9 cellular contexts compared by ENCODE assay signal in genomic region chr16:8850279-8850885, GRCh38. TPM values are rescaled to one million over a fixed set of nuclear protein-coding genes. Genes with fewer than 3 reads are reported as not detected.
A peak's percentile ranks its signal among the peaks of the same experiment; 100 is the strongest.
DNase-seq lines count a peak whose midpoint lies in the region; ATAC-seq and TF ChIP-seq lines count a peak whose summit lies in the region.
"Had no signal": no experiment of that assay in that cellular context is flagged by ENCODE, and none has a peak within 500 bp of the region (broad histone marks: within the 10 kb centered on the region; RNA-seq: fewer than 3 reads in every experiment).

No MANE protein-coding gene starts in this region.

- WGBS in esophagus, 2 donors = 30 to 48% methylated on average over 11 of the region's 11 CpGs
- WGBS in psoas muscle, 3 donors = 52 to 54% (median 54%) methylated on average over 11 of the region's 11 CpGs

- peak; percentile 81 for ATAC-seq in RWPE2 (ENCODE audit: low read depth)
- ATAC-seq in psoas muscle = peak; percentile 52 to 69 (median 60)

- in situ Hi-C loops in GM13976 (cut with MboI; ENCODE audit: low sequenced_read_pairs, unreplicated experiment) = no loop called here

- H3K4me3 ChIP-seq in RWPE2 (ENCODE audit: severe bottlenecking) (no peak overlapping the region), esophagus (ENCODE audit: low read depth in 1 of 2, low read length in 2 of 2) (no peak overlapping the region), psoas muscle (no peak overlapping the region)

- H3K27ac ChIP-seq in RWPE2 (ENCODE audit: poor library complexity, severe bottlenecking) (peak overlapping the region; percentile 98), esophagus (ENCODE audit: low read depth in 2 of 2, low read length in 1 of 2) (peak overlapping the region; percentile 44 to 84), psoas muscle (peak overlapping the region; percentile 30)

- DNase-seq in GM13976 (ENCODE audit: low spot score) (peak; percentile 34), RWPE2 (ENCODE audit: low spot score) (peak; percentile 91), psoas muscle (peak; percentile 65 to 78), DMS114 treated with DMSO at 0.1 percent for 48 hours (lab: John Stamatoyannopoulos, UW; ENCODE audit: unreplicated experiment) (no peak), NCI-H128 (lab: John Stamatoyannopoulos, UW; ENCODE audit: unreplicated experiment) (no peak)
- DNase-seq in stimulated activated naive CD4-positive, alpha-beta T cell treated with Interleukin-2 at 50 U/mL for 16 hours (lab: John Stamatoyannopoulos, UW) = no peak
- no peak for DNase-seq in NK-92 treated with Interleukin-12 subunit alpha and Interleukin-12 subunit beta, amount 100 ng/mL, for 24 hours (lab: John Stamatoyannopoulos, UW)

- H3K27me3 ChIP-seq in RWPE2 (ENCODE audit: insufficient read depth, poor library complexity, severe bottlenecking) = no peaks in the 10 kb centered on the region
- H3K27me3 ChIP-seq in esophagus (ENCODE audit: control insufficient read depth in 1 of 2, insufficient read depth in 2 of 2, low read length in 2 of 2) = no peaks in the 10 kb centered on the region
- H3K27me3 ChIP-seq in psoas muscle (ENCODE audit: insufficient read depth in 3 of 3, low read length in 2 of 3) = no peaks in the 10 kb centered on the region

- H3K9me3 ChIP-seq in RWPE2 (ENCODE audit: severe bottlenecking) (no peaks in the 10 kb centered on the region), esophagus (ENCODE audit: control insufficient read depth in 2 of 2, insufficient read depth in 1 of 2, low read depth in 1 of 2, low read length in 1 of 2) (no peaks in the 10 kb centered on the region), psoas muscle (no peaks in the 10 kb centered on the region)

- intact Hi-C loops in psoas muscle (cut with DNase I) = no loop called here

- TF ChIP-seq CTCF in GM13976 (IDR thresholded peaks at IDR 0.05; ENCODE audit: borderline replicate concordance, control extremely low read depth, extremely low read depth, insufficient read depth, missing control alignments) (no peak), RWPE2 (IDR thresholded peaks at IDR 0.05; ENCODE audit: poor library complexity, severe bottlenecking) (no peak), psoas muscle (IDR thresholded peaks at IDR 0.05) (no peak)

- H3K36me3 ChIP-seq in RWPE2 (ENCODE audit: low read depth) = peaks cover 63% of the 10 kb centered on the region
- H3K36me3 ChIP-seq in esophagus (ENCODE audit: control insufficient read depth in 2 of 2, insufficient read depth in 2 of 2, low read length in 1 of 2) = peaks cover 9 to 36% of the 10 kb centered on the region in 2 donors
- peaks cover 4 to 72% of the 10 kb centered on the region in 2 donors for H3K36me3 ChIP-seq in psoas muscle (ENCODE audit: insufficient read depth in 1 of 2, low read depth in 1 of 2)

- H3K4me1 ChIP-seq in RWPE2 (ENCODE audit: insufficient read depth, poor library complexity, severe bottlenecking) = peaks cover 35% of the 10 kb centered on the region
- peaks cover 2 to 13% of the 10 kb centered on the region in 2 donors for H3K4me1 ChIP-seq in esophagus (ENCODE audit: control insufficient read depth in 2 of 2, insufficient read depth in 2 of 2, low read length in 1 of 2)
- no peaks in the 10 kb centered on the region for H3K4me1 ChIP-seq in psoas muscle

RNA-seq across cellular contexts. Expression of gene CARHSP1, which starts 18.4 kb away (rescaled TPM):
- polyA plus RNA-seq in esophagus = 100 to 1,000 TPM; 212 to 343 TPM
- 10 to 100 TPM in 3 of 4 donors, 1 to 10 TPM in 1; 9.8 to 23.0 (median 13.5) TPM for total RNA-seq in psoas muscle
- 10 to 100 TPM; 16.6 to 19.6 (median 19.1) TPM for polyA plus RNA-seq in psoas muscle

RNA-seq across cellular contexts. Expression of gene LITAFD, which starts 31.8 kb away (rescaled TPM):
- polyA plus RNA-seq in esophagus = not detected
- not detected for total RNA-seq in psoas muscle
- not detected for polyA plus RNA-seq in psoas muscle
- total RNA-seq: lower leg skin had no signal

RNA-seq across cellular contexts. Expression of gene PMM2, which starts 52.7 kb away (rescaled TPM):
- polyA plus RNA-seq in esophagus (10 to 100 TPM; 19.8 to 30.3 TPM), psoas muscle (10 to 100 TPM; 15.0 to 19.7 (median 16.4) TPM)
- total RNA-seq in psoas muscle = 10 to 100 TPM in 3 of 4 donors, 1 to 10 TPM in 1; 8.5 to 32.3 (median 21.0) TPM

RNA-seq across cellular contexts. Expression of gene TMEM186, which starts 52.9 kb away (rescaled TPM):
- polyA plus RNA-seq in esophagus (1 to 10 TPM; 5.6 to 8.8 TPM), psoas muscle (10 to 100 TPM; 14.4 to 28.1 (median 26.5) TPM)
- 10 to 100 TPM; 10.6 to 17.3 (median 12.4) TPM for total RNA-seq in psoas muscle

Comparison
In these comparisons a context has a peak if more than half of its experiments do, and no peak if none do; other contexts are left out.
1. DNase-seq: peak in GM13976 (single experiment), RWPE2 (single experiment) and psoas muscle (2 of 2); none in stimulated activated naive CD4-positive, alpha-beta T cell treated with Interleukin-2 at 50 U/mL for 16 hours (single experiment), DMS114 treated with DMSO at 0.1 percent for 48 hours (single experiment), NCI-H128 (single experiment) and NK-92 treated with Interleukin-12 subunit alpha and Interleukin-12 subunit beta, amount 100 ng/mL, for 24 hours (single experiment).
2. H3K27ac ChIP-seq: peak in every context shown above with its lines; median percentile 98 in RWPE2; 64 in esophagus; 30 in psoas muscle.
3. RNA of gene CARHSP1, which starts 18.4 kb away (polyA plus RNA-seq): 212 to 343 TPM in esophagus; 16.6 to 19.6 TPM in psoas muscle; every median in the first group is over 10 times any median in the second.